Comparison of ENCODE assay signal across 8 cellular contexts in the genomic region with DNA sequence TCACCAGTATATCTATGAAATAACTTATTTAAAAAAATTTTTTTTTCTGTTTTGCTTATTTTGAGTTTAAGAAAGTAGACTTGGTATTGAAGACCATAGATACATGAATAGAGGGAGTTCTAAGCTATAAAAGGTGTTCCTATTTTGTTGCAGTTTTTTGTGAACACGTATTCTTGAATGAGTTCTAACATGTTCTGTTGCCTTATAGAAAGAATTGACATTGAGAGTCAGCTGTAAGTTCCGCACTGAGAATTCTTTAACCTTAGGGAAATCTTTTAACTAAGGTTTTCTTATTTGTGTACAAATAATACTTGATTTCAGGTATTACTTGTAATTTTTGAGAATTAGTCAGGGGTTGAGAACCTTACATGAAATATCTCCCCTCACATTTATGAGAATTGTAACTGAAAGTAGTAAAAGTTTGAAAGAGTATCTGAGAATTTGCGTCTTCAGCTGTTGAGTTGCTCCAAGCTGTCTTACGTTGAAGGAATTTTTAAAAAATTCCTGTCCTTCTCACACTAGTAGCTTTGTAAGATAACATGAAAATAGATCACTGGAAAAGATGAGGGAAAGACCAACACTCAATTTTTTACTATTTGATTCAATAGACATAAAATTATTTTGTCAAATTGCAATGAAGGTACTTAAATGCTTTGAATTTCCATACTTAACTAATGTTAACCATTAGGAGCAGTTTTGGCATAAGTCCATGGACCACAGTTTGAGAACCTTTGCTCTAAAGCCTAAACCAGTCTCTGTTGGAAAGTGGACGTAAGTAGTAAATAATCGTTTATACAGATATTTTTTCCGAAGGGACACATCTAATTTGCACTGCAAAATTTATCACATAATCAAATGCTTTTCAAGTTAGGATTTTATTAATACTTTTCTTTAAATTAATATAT. TPM values are rescaled to one million over a fixed set of nuclear protein-coding genes. Genes with fewer than 3 reads are reported as not detected.
DNase-seq lines count a peak whose midpoint lies in the region; ATAC-seq and TF ChIP-seq lines count a peak whose summit lies in the region.

No MANE protein-coding gene starts in this region.

- CTCF ChIA-PET in WTC11 (lab: Charles Lee) = interaction anchor here (0.9 kb wide), 1 partner anchor 45 kb away, joined by 5 read pairs; no protein-coding TSS in a partner anchor

- peak in 1 of 2 donors; percentile 51 for DNase-seq in cardiac muscle cell (ENCODE audit: low read depth in 1 of 2, low spot score in 1 of 2)
- DNase-seq in right atrium auricular region (ENCODE audit: low spot score) = no peak
- DNase-seq in WTC11 (ENCODE audit: low spot score) = no peak
- peak in 1 of 2 donors; percentile 65 for DNase-seq in foreskin keratinocyte
- no peak for DNase-seq in tibial artery
- DNase-seq in NK-92 treated with Interleukin-12 subunit alpha and Interleukin-12 subunit beta, amount 100 ng/mL, for 24 hours (lab: John Stamatoyannopoulos, UW) = no peak
- no peak for DNase-seq in pons (ENCODE audit: low spot score)

- H3K27me3 ChIP-seq in cardiac muscle cell (no peaks in the 10 kb centered on the region), right atrium auricular region (no peaks in the 10 kb centered on the region), foreskin keratinocyte (no peaks in the 10 kb centered on the region), tibial artery (no peaks in the 10 kb centered on the region)

- no peak overlapping the region for H3K27ac Mint-ChIP-seq in WTC11

- peaks cover 26% of the 10 kb centered on the region for H3K4me1 ChIP-seq in cardiac muscle cell (ENCODE audit: low read depth)
- H3K4me1 ChIP-seq in right atrium auricular region = peaks cover 0 to 49% of the 10 kb centered on the region in 2 donors
- peaks cover 40% of the 10 kb centered on the region for H3K4me1 ChIP-seq in foreskin keratinocyte
- H3K4me1 ChIP-seq in tibial artery = peaks cover 0 to 67% (median 24%) of the 10 kb centered on the region in 4 donors

- no peaks in the 10 kb centered on the region for H3K27me3 Mint-ChIP-seq in WTC11 (ENCODE audit: low read depth)

- peaks cover 8% of the 10 kb centered on the region for H3K36me3 ChIP-seq in cardiac muscle cell
- H3K36me3 ChIP-seq in right atrium auricular region = peaks cover 8% of the 10 kb centered on the region
- peaks cover 3 to 9% (median 7%) of the 10 kb centered on the region in 3 donors for H3K36me3 ChIP-seq in tibial artery

- H3K9me3 ChIP-seq in cardiac muscle cell (ENCODE audit: low read depth) (no peaks in the 10 kb centered on the region), right atrium auricular region (no peaks in the 10 kb centered on the region), tibial artery (no peaks in the 10 kb centered on the region)

- no peaks in the 10 kb centered on the region for H3K9me3 Mint-ChIP-seq in WTC11

- intact Hi-C loops in tibial artery (cut with DNase I; ENCODE audit: low total_unique reads) = no loop called here

- POLR2A ChIA-PET in WTC11 (lab: Charles Lee) = no interaction called here

- H3K27ac ChIP-seq in cardiac muscle cell (no peak overlapping the region), right atrium auricular region (no peak overlapping the region), foreskin keratinocyte (peak overlapping the region; percentile 90), tibial artery (peak overlapping the region; percentile 9 to 97)

- H3K4me3 ChIP-seq in cardiac muscle cell (peak overlapping the region; percentile 81), right atrium auricular region (peak overlapping the region in 1 of 2 donors; percentile 5), tibial artery (peak overlapping the region; percentile 81 to 98)

- TF ChIP-seq CTCF in cardiac muscle cell (IDR thresholded peaks at IDR 0.05; ENCODE audit: low read depth, low read length) (no peak), right atrium auricular region (IDR thresholded peaks at IDR 0.05) (no peak), WTC11 (IDR thresholded peaks at IDR 0.05) (no peak), foreskin keratinocyte (conservative IDR thresholded peaks at IDR 0.05) (no peak), tibial artery (IDR thresholded peaks at IDR 0.05) (no peak)

- peaks cover 28% of the 10 kb centered on the region for H3K4me1 Mint-ChIP-seq in WTC11

- H3K4me3 Mint-ChIP-seq in WTC11 = peak overlapping the region; percentile 90

- H3K36me3 Mint-ChIP-seq in WTC11 = peaks cover 12% of the 10 kb centered on the region

- ATAC-seq in WTC11 (no peak), foreskin keratinocyte (no peak), HG03097 (IDR thresholded peaks at IDR 0.05; ENCODE audit: low FRiP score, unreplicated experiment) (no peak)

TF ChIP-seq in WTC11, 78 proteins besides CTCF, POLR2A, EP300 and RAD21:
- no peak for TF ChIP-seq FOXP1 (CRISPR knock-in tag; IDR thresholded peaks at IDR 0.05; ENCODE audit: borderline replicate concordance)
- TF ChIP-seq ERG (CRISPR knock-in tag; IDR thresholded peaks at IDR 0.05) = no peak
- TF ChIP-seq NFE2L1 (CRISPR knock-in tag; IDR thresholded peaks at IDR 0.05) = no peak
- TF ChIP-seq, protein P1, sequence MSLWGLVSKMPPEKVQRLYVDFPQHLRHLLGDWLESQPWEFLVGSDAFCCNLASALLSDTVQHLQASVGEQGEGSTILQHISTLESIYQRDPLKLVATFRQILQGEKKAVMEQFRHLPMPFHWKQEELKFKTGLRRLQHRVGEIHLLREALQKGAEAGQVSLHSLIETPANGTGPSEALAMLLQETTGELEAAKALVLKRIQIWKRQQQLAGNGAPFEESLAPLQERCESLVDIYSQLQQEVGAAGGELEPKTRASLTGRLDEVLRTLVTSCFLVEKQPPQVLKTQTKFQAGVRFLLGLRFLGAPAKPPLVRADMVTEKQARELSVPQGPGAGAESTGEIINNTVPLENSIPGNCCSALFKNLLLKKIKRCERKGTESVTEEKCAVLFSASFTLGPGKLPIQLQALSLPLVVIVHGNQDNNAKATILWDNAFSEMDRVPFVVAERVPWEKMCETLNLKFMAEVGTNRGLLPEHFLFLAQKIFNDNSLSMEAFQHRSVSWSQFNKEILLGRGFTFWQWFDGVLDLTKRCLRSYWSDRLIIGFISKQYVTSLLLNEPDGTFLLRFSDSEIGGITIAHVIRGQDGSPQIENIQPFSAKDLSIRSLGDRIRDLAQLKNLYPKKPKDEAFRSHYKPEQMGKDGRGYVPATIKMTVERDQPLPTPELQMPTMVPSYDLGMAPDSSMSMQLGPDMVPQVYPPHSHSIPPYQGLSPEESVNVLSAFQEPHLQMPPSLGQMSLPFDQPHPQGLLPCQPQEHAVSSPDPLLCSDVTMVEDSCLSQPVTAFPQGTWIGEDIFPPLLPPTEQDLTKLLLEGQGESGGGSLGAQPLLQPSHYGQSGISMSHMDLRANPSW (CRISPR knock-in tag; conservative IDR thresholded peaks at IDR 0.05; ENCODE audit: low read depth) = no peak
- TF ChIP-seq, protein P2, sequence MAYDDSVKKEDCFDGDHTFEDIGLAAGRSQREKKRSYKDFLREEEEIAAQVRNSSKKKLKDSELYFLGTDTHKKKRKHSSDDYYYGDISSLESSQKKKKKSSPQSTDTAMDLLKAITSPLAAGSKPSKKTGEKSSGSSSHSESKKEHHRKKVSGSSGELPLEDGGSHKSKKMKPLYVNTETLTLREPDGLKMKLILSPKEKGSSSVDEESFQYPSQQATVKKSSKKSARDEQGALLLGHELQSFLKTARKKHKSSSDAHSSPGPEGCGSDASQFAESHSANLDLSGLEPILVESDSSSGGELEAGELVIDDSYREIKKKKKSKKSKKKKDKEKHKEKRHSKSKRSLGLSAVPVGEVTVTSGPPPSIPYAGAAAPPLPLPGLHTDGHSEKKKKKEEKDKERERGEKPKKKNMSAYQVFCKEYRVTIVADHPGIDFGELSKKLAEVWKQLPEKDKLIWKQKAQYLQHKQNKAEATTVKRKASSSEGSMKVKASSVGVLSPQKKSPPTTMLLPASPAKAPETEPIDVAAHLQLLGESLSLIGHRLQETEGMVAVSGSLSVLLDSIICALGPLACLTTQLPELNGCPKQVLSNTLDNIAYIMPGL (CRISPR knock-in tag; IDR thresholded peaks at IDR 0.05) = no peak
- no peak for TF ChIP-seq ESRRA (CRISPR knock-in tag; IDR thresholded peaks at IDR 0.05; ENCODE audit: borderline replicate concordance)
- no peak for TF ChIP-seq ZNF219 (CRISPR knock-in tag; IDR thresholded peaks at IDR 0.05; ENCODE audit: borderline replicate concordance)
- no peak for TF ChIP-seq JUN (CRISPR knock-in tag; IDR thresholded peaks at IDR 0.05)
- no peak for TF ChIP-seq GABPB1 (CRISPR knock-in tag; IDR thresholded peaks at IDR 0.05)
- TF ChIP-seq TCF7 (CRISPR knock-in tag; IDR thresholded peaks at IDR 0.05; ENCODE audit: low read depth) = no peak

RNA-seq across cellular contexts. Expression of gene DR1, which starts 3.8 kb away (rescaled TPM):
- total RNA-seq in cardiac muscle cell = 16.1 and 20.6 TPM in 2 replicates
- 21.8 and 36.7 TPM in 2 replicates for polyA plus RNA-seq in cardiac muscle cell
- total RNA-seq in right atrium auricular region = 10 to 100 TPM; 19.3 to 28.9 TPM
- total RNA-seq in WTC11 (2021) = 57.1 to 62.8 TPM (median 59.7 TPM) in 3 replicates
- 63.4 and 67.4 TPM in 2 replicates for total RNA-seq in foreskin keratinocyte
- polyA plus RNA-seq in foreskin keratinocyte = 27.7 and 32.7 TPM in 2 replicates

Comparison
In these comparisons a context has a peak if more than half of its experiments do, and no peak if none do; other contexts are left out.
1. H3K27ac ChIP-seq: peak in foreskin keratinocyte (single experiment) and tibial artery (2 of 2); none in cardiac muscle cell (single experiment) and right atrium auricular region (0 of 2).